ENCODE assay signal across 1 cellular context in genomic region chr17:64965826-64966283, GRCh38.
TF ChIP-seq lines count a peak whose summit lies in the region.
"Not testable (repeated sequence)": the region's sequence is repeated elsewhere in the genome, so short reads cannot be mapped to it uniquely, and the experiment has no call there.

No MANE protein-coding gene starts in this region.

TF ChIP-seq in K562, 482 proteins besides CTCF, POLR2A, EP300 and RAD21 (continued from another document and continues in another):
- TF ChIP-seq MGA (IDR thresholded peaks at IDR 0.05) (peak; percentile 99), NKRF (IDR thresholded peaks at IDR 0.05; ENCODE audit: borderline replicate concordance) (peak; percentile 23; the same call in 1 of the 2 replicates), CBFA2T2 (conservative IDR thresholded peaks at IDR 0.05) (0 out of 2 replicates have a peak, but pooled peaks have one; percentile 6), ZBTB9 (CRISPR knock-in tag; IDR thresholded peaks at IDR 0.05) (peak; percentile 88), ZNF232 (CRISPR knock-in tag; IDR thresholded peaks at IDR 0.05) (0 out of 2 replicates have a peak, but pooled peaks have one; percentile 57), MAZ (CRISPR knock-in tag; conservative IDR thresholded peaks at IDR 0.05 in 1 of 2, IDR thresholded peaks at IDR 0.05 in 1 of 2) (peak; percentile 30 to 49; a peak in 1 of 4 replicates), PHF8 (IDR thresholded peaks at IDR 0.05; ENCODE audit: borderline replicate concordance, low read length) (peak; percentile 52; the same call in 1 of the 2 replicates), HNRNPL (IDR thresholded peaks at IDR 0.05; ENCODE audit: low read depth, low read length) (0 out of 2 replicates have a peak, but pooled peaks have one; percentile 65), ZNF311 (CRISPR knock-in tag; IDR thresholded peaks at IDR 0.05) (0 out of 2 replicates have a peak, but pooled peaks have one; percentile 10), RNF2 (IDR thresholded peaks at IDR 0.05) (0 out of 2 replicates have a peak, but pooled peaks have one; percentile 51), DMBX1 (CRISPR knock-in tag; IDR thresholded peaks at IDR 0.05; ENCODE audit: borderline replicate concordance) (peak; percentile 68; the same call in 1 of the 2 replicates), NR2C2 (tag; IDR thresholded peaks at IDR 0.05) (peak; percentile 46; the same call in 1 of the 2 replicates), POLR2G (IDR thresholded peaks at IDR 0.05; ENCODE audit: low read depth, low read length) (peak; percentile 82), ZNF592 (IDR thresholded peaks at IDR 0.05) (peak; percentile 97), ZNF431 (CRISPR knock-in tag; IDR thresholded peaks at IDR 0.05) (0 out of 2 replicates have a peak, but pooled peaks have one; percentile 29), ZNF583 (CRISPR knock-in tag; IDR thresholded peaks at IDR 0.05) (peak; percentile 78; the same call in 1 of the 2 replicates), ZNF584 (CRISPR knock-in tag; IDR thresholded peaks at IDR 0.05; ENCODE audit: low read depth) (peak; percentile 43; the same call in 1 of the 2 replicates), NR3C1 (CRISPR knock-in tag; IDR thresholded peaks at IDR 0.05) (0 out of 2 replicates have a peak, but pooled peaks have one; percentile 75), CXXC5 (CRISPR knock-in tag; IDR thresholded peaks at IDR 0.05) (peak; percentile 85), ATF7 (IDR thresholded peaks at IDR 0.05) (peak; percentile 34; the same call in 1 of the 2 replicates), RB1 (IDR thresholded peaks at IDR 0.05; ENCODE audit: low read depth) (peak; percentile 78), POLR2B (IDR thresholded peaks at IDR 0.05; ENCODE audit: low read depth, partially characterized antibody) (peak; percentile 19), MNT (conservative IDR thresholded peaks at IDR 0.05) (peak; percentile 56 to 76; a peak in 3 of 4 replicates)
- TF ChIP-seq, protein P1, sequence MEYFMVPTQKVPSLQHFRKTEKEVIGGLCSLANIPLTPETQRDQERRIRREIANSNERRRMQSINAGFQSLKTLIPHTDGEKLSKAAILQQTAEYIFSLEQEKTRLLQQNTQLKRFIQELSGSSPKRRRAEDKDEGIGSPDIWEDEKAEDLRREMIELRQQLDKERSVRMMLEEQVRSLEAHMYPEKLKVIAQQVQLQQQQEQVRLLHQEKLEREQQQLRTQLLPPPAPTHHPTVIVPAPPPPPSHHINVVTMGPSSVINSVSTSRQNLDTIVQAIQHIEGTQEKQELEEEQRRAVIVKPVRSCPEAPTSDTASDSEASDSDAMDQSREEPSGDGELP (CRISPR knock-in tag; IDR thresholded peaks at IDR 0.05; ENCODE audit: borderline replicate concordance) = peak; percentile 80
- TF ChIP-seq NR2C2 (CRISPR knock-in tag; IDR thresholded peaks at IDR 0.05) = not testable (repeated sequence)
- TF ChIP-seq, protein P2, sequence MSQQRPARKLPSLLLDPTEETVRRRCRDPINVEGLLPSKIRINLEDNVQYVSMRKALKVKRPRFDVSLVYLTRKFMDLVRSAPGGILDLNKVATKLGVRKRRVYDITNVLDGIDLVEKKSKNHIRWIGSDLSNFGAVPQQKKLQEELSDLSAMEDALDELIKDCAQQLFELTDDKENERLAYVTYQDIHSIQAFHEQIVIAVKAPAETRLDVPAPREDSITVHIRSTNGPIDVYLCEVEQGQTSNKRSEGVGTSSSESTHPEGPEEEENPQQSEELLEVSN (IDR thresholded peaks at IDR 0.05; ENCODE audit: borderline replicate concordance in 1 of 2, extremely low read depth in 1 of 2, insufficient read depth in 1 of 2, insufficient read length in 1 of 2, low read depth in 1 of 2, low read length in 1 of 2, poor library complexity in 1 of 2, severe bottlenecking in 1 of 2) = peak; percentile 27 to 55
- TF ChIP-seq, protein P3, sequence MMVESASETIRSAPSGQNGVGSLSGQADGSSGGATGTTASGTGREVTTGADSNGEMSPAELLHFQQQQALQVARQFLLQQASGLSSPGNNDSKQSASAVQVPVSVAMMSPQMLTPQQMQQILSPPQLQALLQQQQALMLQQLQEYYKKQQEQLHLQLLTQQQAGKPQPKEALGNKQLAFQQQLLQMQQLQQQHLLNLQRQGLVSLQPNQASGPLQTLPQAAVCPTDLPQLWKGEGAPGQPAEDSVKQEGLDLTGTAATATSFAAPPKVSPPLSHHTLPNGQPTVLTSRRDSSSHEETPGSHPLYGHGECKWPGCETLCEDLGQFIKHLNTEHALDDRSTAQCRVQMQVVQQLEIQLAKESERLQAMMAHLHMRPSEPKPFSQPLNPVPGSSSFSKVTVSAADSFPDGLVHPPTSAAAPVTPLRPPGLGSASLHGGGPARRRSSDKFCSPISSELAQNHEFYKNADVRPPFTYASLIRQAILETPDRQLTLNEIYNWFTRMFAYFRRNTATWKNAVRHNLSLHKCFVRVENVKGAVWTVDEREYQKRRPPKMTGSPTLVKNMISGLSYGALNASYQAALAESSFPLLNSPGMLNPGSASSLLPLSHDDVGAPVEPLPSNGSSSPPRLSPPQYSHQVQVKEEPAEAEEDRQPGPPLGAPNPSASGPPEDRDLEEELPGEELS (CRISPR knock-in tag; IDR thresholded peaks at IDR 0.05; ENCODE audit: borderline replicate concordance) = peak; percentile 24; the same call in 1 of the 2 replicates
